Comparison of ENCODE assay signal across 9 cellular contexts in genomic region chr12:630656-631632, GRCh38. TPM values are rescaled to one million over a fixed set of nuclear protein-coding genes. Genes with fewer than 3 reads are reported as not detected.
DNase-seq lines count a peak whose midpoint lies in the region; ATAC-seq, FAIRE-seq and TF ChIP-seq lines count a peak whose summit lies in the region.
"Had no signal": no experiment of that assay in that cellular context is flagged by ENCODE, and none has a peak within 500 bp of the region (broad histone marks: within the 10 kb centered on the region; RNA-seq: fewer than 3 reads in every experiment).

No MANE protein-coding gene starts in this region.

- H2AFZ ChIP-seq in hepatocyte, result no peak overlapping the region

- WGBS in A549 (ENCODE audit: missing lambda C conversion rate), result 93% methylated on average over 44 of the region's 45 CpGs
- WGBS in hepatocyte (ENCODE audit: low lambda C conversion rate, missing lambda C conversion rate), result 84% methylated on average over 42 of the region's 45 CpGs

- ATAC-seq in A549 (no peak), GM19452 (IDR thresholded peaks at IDR 0.05; ENCODE audit: unreplicated experiment) (peak; percentile 91)

- no peaks in the 10 kb centered on the region for H3K9me2 ChIP-seq in hepatocyte (replicated peaks; ENCODE audit: insufficient read depth)

- TF ChIP-seq RAD21 in A549 (conservative IDR thresholded peaks at IDR 0.05 in 1 of 2, IDR thresholded peaks at IDR 0.05 in 1 of 2), result no peak

- no peak for TF ChIP-seq POLR2A in A549 (IDR thresholded peaks at IDR 0.05; ENCODE audit: low read length)

- no peaks in the 10 kb centered on the region for H3K36me3 ChIP-seq in hepatocyte (replicated peaks; ENCODE audit: insufficient read depth, low read depth)
- H3K36me3 ChIP-seq: cardiac muscle cell had no signal

- H3K27ac ChIP-seq in A549, result peak overlapping the region; percentile 96 to 97
- peak overlapping the region; percentile 86 for H3K27ac ChIP-seq in HL-60 (replicated peaks)
- peak overlapping the region; percentile 75 for H3K27ac ChIP-seq in hepatocyte

- H3K79me2 ChIP-seq in hepatocyte, result no peaks in the 10 kb centered on the region

- H3K27me3 ChIP-seq in HL-60 (ENCODE audit: insufficient read depth, poor library complexity, severe bottlenecking) (no peaks in the 10 kb centered on the region), hepatocyte (no peaks in the 10 kb centered on the region)
- H3K27me3 ChIP-seq: cardiac muscle cell had no signal

- no peaks in the 10 kb centered on the region for H4K20me1 ChIP-seq in hepatocyte (ENCODE audit: insufficient read depth, poor library complexity, severe bottlenecking)

- H3K9me3 ChIP-seq in A549 (no peaks in the 10 kb centered on the region), hepatocyte (ENCODE audit: low read depth) (no peaks in the 10 kb centered on the region)

- FAIRE-seq in A549 (lab: Jason Lieb, UNC), result no peak

- TF ChIP-seq CTCF in A549 (IDR thresholded peaks at IDR 0.05) (no peak), HL-60 (IDR thresholded peaks at IDR 0.05; ENCODE audit: insufficient read depth, low read length) (no peak), hepatocyte (IDR thresholded peaks at IDR 0.05; ENCODE audit: poor library complexity) (no peak)

- no peak overlapping the region for H3K4me3 ChIP-seq in A549
- peak overlapping the region; percentile 46 for H3K4me3 ChIP-seq in HL-60 (replicated peaks; ENCODE audit: insufficient read depth, low read length)
- no peak overlapping the region for H3K4me3 ChIP-seq in hepatocyte
- H3K4me3 ChIP-seq: cardiac muscle cell had no signal

- H3K4me1 ChIP-seq in A549 (peaks cover 58% of the 10 kb centered on the region), hepatocyte (ENCODE audit: insufficient read depth) (peaks cover 16% of the 10 kb centered on the region)

- CTCF ChIA-PET in A549 (lab: Yijun Ruan, JAX), result interaction anchor here (0.9 to 3.9 kb wide), 8 partner anchors 16 to 184 kb away, joined by 3 to 36 read pairs (median 9); partner anchors contain the start of gene WNK1

- H3K4me2 ChIP-seq in A549, result peak overlapping the region; percentile 83
- H3K4me2 ChIP-seq in hepatocyte, result no peak overlapping the region

- POLR2A ChIA-PET in A549 (lab: Yijun Ruan, JAX), result interaction anchor here (1.2 to 3.5 kb wide), 6 partner anchors 9 to 121 kb away, joined by 3 to 45 read pairs (median 10); partner anchors contain the start of gene WNK1

- DNase-seq in A549 (ENCODE audit: low read depth in 1 of 2, low spot score in 1 of 2) (no peak), HL-60 (ENCODE audit: low read depth in 1 of 2, low spot score in 1 of 2) (peak; percentile 74 to 84), hepatocyte (ENCODE audit: low spot score) (no peak), EL (no peak), NCI-H69 (lab: John Stamatoyannopoulos, UW) (no peak)
- DNase-seq in activated CD4-positive, alpha-beta T cell treated with anti-CD3 and anti-CD28 coated beads, Interleukin-2, amount 50 U/mL, for 24 hours (ENCODE audit: low read depth in 1 of 2, low spot score in 1 of 2), result peak; percentile 21 to 54
- DNase-seq in stimulated activated CD4-positive, alpha-beta T cell treated with anti-CD3 and anti-CD28 coated beads, Interleukin-4, amount 100 ng/mL, for 1 hour, result peak; percentile 68

- TF ChIP-seq EP300 in A549 (IDR thresholded peaks at IDR 0.05), result no peak

TF ChIP-seq in A549, 52 proteins besides CTCF, POLR2A, EP300 and RAD21:
- TF ChIP-seq ZFP36 (IDR thresholded peaks at IDR 0.05; ENCODE audit: borderline replicate concordance, partially characterized antibody) (no peak), HOXA7 (CRISPR knock-in tag; IDR thresholded peaks at IDR 0.05) (no peak), POLR2AphosphoS2 (conservative IDR thresholded peaks at IDR 0.05; ENCODE audit: low read length) (no peak), JUN (IDR thresholded peaks at IDR 0.05) (no peak), FOXS1 (CRISPR knock-in tag; IDR thresholded peaks at IDR 0.05) (no peak), CEBPB (IDR thresholded peaks at IDR 0.05) (no peak), ZSCAN20 (CRISPR knock-in tag; IDR thresholded peaks at IDR 0.05) (no peak), KDM5A (IDR thresholded peaks at IDR 0.05) (no peak), NFE2L2 (conservative IDR thresholded peaks at IDR 0.05; ENCODE audit: low read length) (no peak), EHMT2 (IDR thresholded peaks at IDR 0.05; ENCODE audit: low read depth) (no peak), BHLHE40 (IDR thresholded peaks at IDR 0.05; ENCODE audit: low read depth, low read length) (no peak), JUNB (IDR thresholded peaks at IDR 0.05) (no peak), ZC3H11A (IDR thresholded peaks at IDR 0.05) (no peak), CBX8 (IDR thresholded peaks at IDR 0.05) (no peak), SREBF2 (IDR thresholded peaks at IDR 0.05) (no peak), USF2 (IDR thresholded peaks at IDR 0.05) (no peak)

RNA-seq across cellular contexts. Expression of gene NINJ2, which starts 32.3 kb away (rescaled TPM):
- 1.2 and 1.7 TPM in 2 replicates for polyA plus RNA-seq in A549 (2011; rRNA removed)
- 1.2 and 1.5 TPM in 2 replicates for polyA plus RNA-seq in A549 (2012; cell fraction: cytosol; rRNA removed)
- 0.82 and 0.83 TPM in 2 replicates for polyA plus RNA-seq in A549 (2012; cell fraction: nucleus; rRNA removed)
- 0.67 to 0.76 TPM (median 0.70 TPM) in 3 replicates for polyA plus RNA-seq in A549 (2017; fragmentation: RNase III; extraction: RNeasy Plus Mini Kit Qiagen cat#74134 plus additional on column Dnase treatment)
- polyA minus RNA-seq in A549 (2011; rRNA and poly(A)+ RNA removed), result 1.6 and 2.7 TPM in 2 replicates
- total RNA-seq in hepatocyte, result 0.70 and 0.92 TPM in 2 replicates
- polyA plus RNA-seq in hepatocyte, result 2.1 and 3.9 TPM in 2 replicates
- total RNA-seq: cardiac muscle cell had no signal

Comparison
In these comparisons a context has a peak if more than half of its experiments do, and no peak if none do; other contexts are left out.
1. DNase-seq: peak in HL-60 (2 of 2), activated CD4-positive, alpha-beta T cell treated with anti-CD3 and anti-CD28 coated beads, Interleukin-2, amount 50 U/mL, for 24 hours (2 of 2) and stimulated activated CD4-positive, alpha-beta T cell treated with anti-CD3 and anti-CD28 coated beads, Interleukin-4, amount 100 ng/mL, for 1 hour (single experiment); none in A549 (0 of 2), hepatocyte (single experiment), EL (single experiment) and NCI-H69 (single experiment).
2. Peak in every context shown above with its lines, with median percentiles within 50 percentile points of each other: H3K27ac ChIP-seq.